ENCODE assay signal across 15 cellular contexts in the genomic region with DNA sequence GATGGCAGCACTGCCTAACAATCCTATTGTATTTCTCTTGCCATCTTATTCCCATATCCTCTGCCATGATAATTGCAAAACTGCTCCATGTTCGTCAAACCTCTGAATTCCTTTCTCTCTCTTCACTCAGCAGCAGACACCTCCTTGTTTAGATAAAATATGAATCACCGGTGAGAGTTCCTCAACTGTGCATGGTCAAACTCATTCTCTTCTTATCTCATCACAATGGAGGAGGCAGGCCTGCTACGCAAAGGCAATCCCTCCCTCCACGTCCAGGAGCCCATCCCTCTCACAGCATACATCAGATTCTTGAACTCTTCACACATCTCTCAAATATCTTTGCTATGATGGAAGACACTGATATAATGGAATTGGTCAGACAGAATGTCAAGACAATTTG.
DNase-seq lines count a peak whose midpoint lies in the region; ATAC-seq lines count a peak whose summit lies in the region.
"Had no signal": no experiment of that assay in that cellular context is flagged by ENCODE, and none has a peak within 500 bp of the region (broad histone marks: within the 10 kb centered on the region; RNA-seq: fewer than 3 reads in every experiment).

No MANE protein-coding gene starts in this region.

- no peak for ATAC-seq in HG03521 (IDR thresholded peaks at IDR 0.05; ENCODE audit: unreplicated experiment)
- no peak for ATAC-seq in aorta (ENCODE audit: low FRiP score)
- ATAC-seq: gastroesophageal sphincter; stimulated activated effector memory CD8-positive, alpha-beta T cell treated with anti-CD3 and anti-CD28 coated beads, Interleukin-12 subunit alpha, Interleukin-12 subunit beta, amount 100 ng/mL, for 72 hours had no signal

- H3K9ac ChIP-seq in skeletal muscle satellite cell (ENCODE audit: low read depth, low read length): peak overlapping the region; percentile 10

- H3K9me3 ChIP-seq in SJSA1 (replicated peaks) (no peaks in the 10 kb centered on the region), skeletal muscle satellite cell (replicated peaks; ENCODE audit: low read length) (no peaks in the 10 kb centered on the region), aorta (ENCODE audit: control insufficient read depth, low read length) (no peaks in the 10 kb centered on the region)
- H3K9me3 ChIP-seq: gastroesophageal sphincter had no signal

- no peak overlapping the region for H3K4me3 ChIP-seq in SJSA1
- H3K4me3 ChIP-seq in skeletal muscle satellite cell (ENCODE audit: low read length): no peak overlapping the region
- H3K4me3 ChIP-seq in aorta (ENCODE audit: low read length in 2 of 2): no peak overlapping the region
- H3K4me3 ChIP-seq: gastroesophageal sphincter had no signal

- H3K27me3 ChIP-seq in SJSA1 (replicated peaks) (no peaks in the 10 kb centered on the region), skeletal muscle satellite cell (ENCODE audit: control insufficient read depth, insufficient read depth, low read length) (no peaks in the 10 kb centered on the region), aorta (ENCODE audit: control insufficient read depth in 1 of 2, insufficient read depth in 2 of 2, low read length in 1 of 2) (no peaks in the 10 kb centered on the region)
- H3K27me3 ChIP-seq: gastroesophageal sphincter had no signal

- DNase-seq in GM03348 (ENCODE audit: low spot score) (peak; percentile 69), SJSA1 (ENCODE audit: low read depth in 1 of 2, low spot score in 2 of 2) (peak; percentile 62 to 65), fibroblast of peridontal ligament (ENCODE audit: extremely low read depth) (peak; percentile 83), NCI-H146 treated with DMSO at 0.1 percent for 48 hours (lab: John Stamatoyannopoulos, UW; ENCODE audit: unreplicated experiment) (no peak), DMS 273 treated with DMSO at 0.1 percent for 48 hours (lab: John Stamatoyannopoulos, UW) (no peak), aorta (no peak)
- DNase-seq: activated CD4-positive, alpha-beta T cell treated with anti-CD3 and anti-CD28 coated beads for 1 hour; activated T-cell treated with anti-CD3 and anti-CD28 coated beads for 4 hours; NCI-H1048; NCI-H345; stimulated activated CD4-positive, alpha-beta T cell treated with anti-CD3 and anti-CD28 coated beads, Interleukin-4, amount 100 ng/mL, for 24 hours had no signal

- H3K4me1 ChIP-seq in SJSA1 (replicated peaks) (peaks cover 18% of the 10 kb centered on the region), skeletal muscle satellite cell (ENCODE audit: control insufficient read depth, insufficient read depth, low read length) (peaks cover 32% of the 10 kb centered on the region), aorta (ENCODE audit: control insufficient read depth in 1 of 2, insufficient read depth in 2 of 2, low read length in 2 of 2) (peaks cover 0 to 4% of the 10 kb centered on the region in 2 donors)

- intact Hi-C loops in aorta (cut with DNase I): no loop called here

- WGBS in aorta, 2 donors: 79 to 94% methylated on average over 4 of the region's 4 CpGs

- H3K36me3 ChIP-seq in SJSA1 (no peaks in the 10 kb centered on the region), skeletal muscle satellite cell (ENCODE audit: insufficient read depth, low read length) (no peaks in the 10 kb centered on the region), aorta (ENCODE audit: control insufficient read depth in 1 of 2, insufficient read depth in 2 of 2, low read length in 1 of 2) (no peaks in the 10 kb centered on the region)
- H3K36me3 ChIP-seq: gastroesophageal sphincter had no signal

- H3K27ac ChIP-seq in SJSA1: peak overlapping the region; percentile 57; the same call in 1 of the 2 replicates
- no peak overlapping the region for H3K27ac ChIP-seq in aorta (ENCODE audit: low read depth in 1 of 2, low read length in 2 of 2)
- H3K27ac ChIP-seq: gastroesophageal sphincter had no signal

- peak overlapping the region; percentile 5 for H3K4me2 ChIP-seq in skeletal muscle satellite cell (ENCODE audit: low read length)

Comparison
In these comparisons a context has a peak if more than half of its experiments do, and no peak if none do; other contexts are left out.
1. DNase-seq: peak in GM03348 (single experiment), SJSA1 (2 of 2) and fibroblast of peridontal ligament (single experiment); none in NCI-H146 treated with DMSO at 0.1 percent for 48 hours (single experiment), DMS 273 treated with DMSO at 0.1 percent for 48 hours (single experiment) and aorta (0 of 2).